ENCODE assay signal across 1 cellular context in genomic region chr11:65297026-65297667, GRCh38.
TF ChIP-seq lines count a peak whose summit lies in the region.

No MANE protein-coding gene starts in this region.

TF ChIP-seq in IMR-90, 13 proteins besides CTCF, POLR2A, EP300 and RAD21:
- TF ChIP-seq BHLHE40 (IDR thresholded peaks at IDR 0.05; ENCODE audit: low read depth, low read length) (no peak), USF2 (IDR thresholded peaks at IDR 0.05; ENCODE audit: low read depth, low read length) (no peak), CEBPB (IDR thresholded peaks at IDR 0.05; ENCODE audit: low read depth, low read length) (no peak), MAFK (IDR thresholded peaks at IDR 0.05; ENCODE audit: low read depth, low read length) (no peak), CHD1 (IDR thresholded peaks at IDR 0.05; ENCODE audit: low read depth, low read length) (no peak), SMC3 (IDR thresholded peaks at IDR 0.05; ENCODE audit: low read depth, low read length) (no peak), FOS (IDR thresholded peaks at IDR 0.05; ENCODE audit: low read depth, low read length) (no peak), MAZ (IDR thresholded peaks at IDR 0.05; ENCODE audit: borderline replicate concordance, low read depth, low read length) (no peak), ELK1 (IDR thresholded peaks at IDR 0.05; ENCODE audit: borderline replicate concordance, low read depth, low read length) (no peak), NFE2L2 (IDR thresholded peaks at IDR 0.05; ENCODE audit: low read depth, low read length) (no peak), MXI1 (IDR thresholded peaks at IDR 0.05; ENCODE audit: borderline replicate concordance, low read depth, low read length) (no peak), RCOR1 (IDR thresholded peaks at IDR 0.05; ENCODE audit: insufficient replicate concordance, low read length) (no peak), RFX5 (IDR thresholded peaks at IDR 0.05; ENCODE audit: low read depth, low read length) (no peak)
TF ChIP-seq in IMR-90: peak in this region for 0.
